Comparison of ENCODE assay signal across 8 cellular contexts in the genomic region with DNA sequence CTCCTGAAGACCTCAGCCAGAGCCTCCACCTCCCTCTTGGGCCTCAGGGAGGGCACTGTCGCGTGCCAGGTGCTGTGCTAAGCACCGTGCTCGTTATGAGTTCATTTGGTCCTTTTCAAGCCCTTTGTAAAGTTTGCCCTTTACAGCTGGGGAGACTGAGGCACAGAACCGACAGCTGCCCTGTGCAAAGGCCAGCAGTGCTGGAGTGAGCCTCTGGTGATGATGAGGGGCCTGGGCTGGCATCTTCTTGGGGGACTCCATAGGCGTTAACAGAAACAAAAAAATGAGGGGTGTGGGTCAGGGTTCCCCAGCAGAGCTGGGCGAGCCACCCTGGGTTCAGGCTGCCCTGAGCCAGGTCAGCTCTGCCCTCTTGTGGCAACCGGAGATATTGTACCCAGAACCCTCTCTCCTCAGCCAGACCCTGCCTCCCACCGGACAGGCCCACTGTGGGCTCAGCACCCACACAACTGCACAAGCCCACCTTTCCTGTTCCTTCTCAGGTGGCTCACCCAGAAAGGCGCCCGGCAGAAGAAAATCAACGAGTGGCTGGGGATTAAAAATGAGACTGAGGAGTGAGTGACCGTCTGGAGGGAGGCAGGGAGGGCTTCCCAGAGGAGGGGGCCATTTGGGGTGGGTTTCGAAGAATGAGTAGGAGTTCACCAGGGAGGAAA. TPM values are rescaled to one million over a fixed set of nuclear protein-coding genes. Genes with fewer than 3 reads are reported as not detected.
DNase-seq lines count a peak whose midpoint lies in the region; ATAC-seq and TF ChIP-seq lines count a peak whose summit lies in the region.

No MANE protein-coding gene starts in this region.

- TF ChIP-seq CTCF in fibroblast of pulmonary artery (IDR thresholded peaks at IDR 0.05; ENCODE audit: low read length, missing control alignments) (peak; percentile 67), psoas muscle (IDR thresholded peaks at IDR 0.05) (peak; percentile 64)

- no peak overlapping the region for H3K27ac ChIP-seq in psoas muscle

- no peak overlapping the region for H3K4me3 ChIP-seq in fibroblast of pulmonary artery (replicated peaks; ENCODE audit: low read depth, low read length)
- no peak overlapping the region for H3K4me3 ChIP-seq in psoas muscle

- intact Hi-C loops in psoas muscle (cut with DNase I): no loop called here

- no peaks in the 10 kb centered on the region for H3K27me3 ChIP-seq in psoas muscle (ENCODE audit: insufficient read depth in 3 of 3, low read length in 2 of 3)

- no peaks in the 10 kb centered on the region for H3K9me3 ChIP-seq in psoas muscle

- no peaks in the 10 kb centered on the region for H3K4me1 ChIP-seq in psoas muscle

- 73 to 76% (median 76%) methylated on average over 14 of the region's 14 CpGs for WGBS in psoas muscle, 3 donors

- ATAC-seq in psoas muscle: peak; percentile 50 to 77 (median 66)
- ATAC-seq in HG03521 (IDR thresholded peaks at IDR 0.05; ENCODE audit: unreplicated experiment): no peak
- ATAC-seq in HG03025 (IDR thresholded peaks at IDR 0.05; ENCODE audit: low FRiP score, unreplicated experiment): no peak

- DNase-seq in activated gamma-delta T cell treated with Interleukin-2 at 50 U/mL for 16 hours (peak; percentile 56), activated gamma-delta T cell (lab: John Stamatoyannopoulos, UW) (no peak), NCI-H2171 (lab: John Stamatoyannopoulos, UW) (peak; percentile 7), fibroblast of pulmonary artery (ENCODE audit: low read depth) (peak; percentile 40), psoas muscle (peak in 1 of 2 donors; percentile 63)
- peak; percentile 65 for DNase-seq in activated T-cell treated with anti-CD3 and anti-CD28 coated beads, Interleukin-2, amount 50 U/mL, for 1 hour

- peaks cover 6 to 66% of the 10 kb centered on the region in 2 donors for H3K36me3 ChIP-seq in psoas muscle (ENCODE audit: insufficient read depth in 1 of 2, low read depth in 1 of 2)

RNA-seq across cellular contexts. Expression of gene IFI30, which starts 5.5 kb away (rescaled TPM):
- 10 to 100 TPM in 3 of 4 donors, 1 to 10 TPM in 1; 4.3 to 21.5 (median 12.5) TPM for total RNA-seq in psoas muscle
- 10 to 100 TPM in 1 of 3 donors, 1 to 10 TPM in 2; 1.4 to 11.7 (median 4.7) TPM for polyA plus RNA-seq in psoas muscle

RNA-seq across cellular contexts. Expression of gene PIK3R2, which starts 15.1 kb away (rescaled TPM):
- 10 to 100 TPM in 3 of 4 donors, 1 to 10 TPM in 1; 8.6 to 20.8 (median 15.0) TPM for total RNA-seq in psoas muscle
- polyA plus RNA-seq in psoas muscle: 1 to 10 TPM; 4.6 to 6.0 (median 4.7) TPM

RNA-seq across cellular contexts. Expression of gene MPV17L2, which starts 24.9 kb away (rescaled TPM):
- total RNA-seq in psoas muscle: 10 to 100 TPM in 1 of 4 donors, 1 to 10 TPM in 3; 5.9 to 12.7 (median 8.4) TPM
- 10 to 100 TPM; 19.9 to 23.3 (median 20.7) TPM for polyA plus RNA-seq in psoas muscle

RNA-seq across cellular contexts. Expression of gene RAB3A, which starts 35.7 kb away (rescaled TPM):
- total RNA-seq in psoas muscle: 1 to 10 TPM in 2 of 4 donors, under 1 TPM in 2; 0.86 to 3.6 (median 1.5) TPM
- 1 to 10 TPM in 1 of 3 donors, under 1 TPM in 2; 0.44 to 1.4 (median 0.81) TPM for polyA plus RNA-seq in psoas muscle

RNA-seq across cellular contexts. Expression of gene PDE4C, which starts 58.1 kb away (rescaled TPM):
- total RNA-seq in psoas muscle: 1 to 10 TPM in 1 of 4 donors, under 1 TPM in 3; 0.27 to 2.5 (median 0.86) TPM
- polyA plus RNA-seq in psoas muscle: under 1 TPM; 0.43 to 0.86 (median 0.86) TPM

Comparison
In these comparisons a context has a peak if more than half of its experiments do, and no peak if none do; other contexts are left out.
1. ATAC-seq: peak in psoas muscle (4 of 4); none in HG03521 (single experiment) and HG03025 (single experiment).